Comparison of ENCODE assay signal across 22 cellular contexts in the genomic region with DNA sequence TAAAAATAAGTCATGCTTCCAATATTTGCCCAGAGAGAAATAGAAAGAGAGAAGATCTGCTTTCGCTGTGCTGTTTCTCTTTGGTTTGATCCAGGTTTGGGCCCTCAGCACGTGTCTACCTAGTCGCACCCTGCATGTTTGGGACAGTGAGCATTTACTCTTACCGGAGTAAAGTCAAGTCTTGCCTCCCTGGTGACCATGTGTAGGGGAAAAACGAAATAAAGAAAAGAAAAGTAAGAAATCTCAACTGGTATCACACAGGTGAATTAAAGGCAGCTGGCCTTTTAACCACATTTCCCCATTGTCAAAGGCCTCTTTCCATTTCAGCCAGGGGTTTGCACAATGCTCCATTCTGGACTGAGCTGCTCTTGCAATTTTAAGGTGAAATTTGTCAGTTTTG.
"Had no signal": no experiment of that assay in that cellular context is flagged by ENCODE, and none has a peak within 500 bp of the region (broad histone marks: within the 10 kb centered on the region; RNA-seq: fewer than 3 reads in every experiment).

No MANE protein-coding gene starts in this region.

- H3K9me3 Mint-ChIP-seq: effector memory CD8-positive, alpha-beta T cell; naive thymus-derived CD8-positive, alpha-beta T cell; nephron progenitor cell; stimulated activated naive B cell treated with anti-CD40 and anti-IgM and Interleukin-4, amounts not matched to agents 10 μg/mL and 1 μg/mL and 100 μg/mL, for 72 hours; stimulated activated naive CD8-positive, alpha-beta T cell treated with anti-CD3 and anti-CD28 coated beads, Interleukin-15, amount 100 ng/mL, for 72 hours had no signal

- DNase-seq: cortex of kidney; effector memory CD8-positive, alpha-beta T cell; foreskin fibroblast; gastrocnemius medialis; head of caudate nucleus; left ventricle myocardium superior; lower lobe of right lung; naive thymus-derived CD8-positive, alpha-beta T cell; nephron progenitor cell; right lobe of liver; small intestine; stimulated activated CD4-positive, alpha-beta T cell treated with anti-CD3 and anti-CD28 coated beads, Interleukin-15, amount 100 ng/mL, for 24 hours; stimulated activated CD4-positive, alpha-beta T cell treated with anti-CD3 and anti-CD28 coated beads, Interleukin-2, amount 100 ng/mL, for 48 hours; stimulated activated naive B cell treated with anti-CD40 and anti-IgM and Interleukin-4, amounts not matched to agents 10 μg/mL and 1 μg/mL and 100 μg/mL, for 72 hours; stimulated activated naive CD8-positive, alpha-beta T cell treated with anti-CD3 and anti-CD28 coated beads, Interleukin-15, amount 100 ng/mL, for 72 hours; transverse colon; upper lobe of right lung; uterus had no signal

- H3K4me1 Mint-ChIP-seq: nephron progenitor cell; stimulated activated naive B cell treated with anti-CD40 and anti-IgM and Interleukin-4, amounts not matched to agents 10 μg/mL and 1 μg/mL and 100 μg/mL, for 72 hours had no signal

- H3K27ac ChIP-seq: gastrocnemius medialis, lower lobe of right lung, parathyroid adenoma, right lobe of liver, suprapubic skin, transverse colon, upper lobe of right lung, uterus had no signal

- H3K4me3 Mint-ChIP-seq: effector memory CD8-positive, alpha-beta T cell; naive thymus-derived CD8-positive, alpha-beta T cell; nephron progenitor cell; stimulated activated naive B cell treated with anti-CD40 and anti-IgM and Interleukin-4, amounts not matched to agents 10 μg/mL and 1 μg/mL and 100 μg/mL, for 72 hours; stimulated activated naive CD8-positive, alpha-beta T cell treated with anti-CD3 and anti-CD28 coated beads, Interleukin-15, amount 100 ng/mL, for 72 hours had no signal

- ATAC-seq: effector memory CD8-positive, alpha-beta T cell; gastrocnemius medialis; left ventricle myocardium superior; lower lobe of right lung; naive thymus-derived CD8-positive, alpha-beta T cell; stimulated activated naive B cell treated with anti-CD40 and anti-IgM and Interleukin-4, amounts not matched to agents 10 μg/mL and 1 μg/mL and 100 μg/mL, for 72 hours; stimulated activated naive CD8-positive, alpha-beta T cell treated with anti-CD3 and anti-CD28 coated beads, Interleukin-15, amount 100 ng/mL, for 72 hours; upper lobe of right lung had no signal

- H3K9me3 ChIP-seq: gastrocnemius medialis, lower lobe of right lung, right lobe of liver, suprapubic skin, transverse colon, upper lobe of right lung, uterus had no signal

- H3K4me3 ChIP-seq: gastrocnemius medialis, lower lobe of right lung, right lobe of liver, suprapubic skin, transverse colon, upper lobe of right lung, uterus had no signal

- H2AFZ ChIP-seq: parathyroid adenoma had no signal

- H3K4me1 ChIP-seq: parathyroid adenoma, upper lobe of right lung, uterus had no signal

- H3K9ac ChIP-seq: parathyroid adenoma had no signal

- H3K27ac Mint-ChIP-seq: nephron progenitor cell; progenitor cell of endocrine pancreas; stimulated activated naive B cell treated with anti-CD40 and anti-IgM and Interleukin-4, amounts not matched to agents 10 μg/mL and 1 μg/mL and 100 μg/mL, for 72 hours; stimulated activated naive CD8-positive, alpha-beta T cell treated with anti-CD3 and anti-CD28 coated beads, Interleukin-15, amount 100 ng/mL, for 72 hours had no signal

- FAIRE-seq: keratinocyte, small intestine had no signal

- H3K79me2 ChIP-seq: parathyroid adenoma had no signal

- H3K36me3 ChIP-seq: gastrocnemius medialis, lower lobe of right lung, right lobe of liver, suprapubic skin, transverse colon, upper lobe of right lung, uterus had no signal

- H3K27me3 Mint-ChIP-seq: effector memory CD8-positive, alpha-beta T cell; stimulated activated naive CD8-positive, alpha-beta T cell treated with anti-CD3 and anti-CD28 coated beads, Interleukin-15, amount 100 ng/mL, for 72 hours had no signal

- H3K36me3 Mint-ChIP-seq: naive thymus-derived CD8-positive, alpha-beta T cell; stimulated activated naive B cell treated with anti-CD40 and anti-IgM and Interleukin-4, amounts not matched to agents 10 μg/mL and 1 μg/mL and 100 μg/mL, for 72 hours had no signal
